Comparison of ENCODE assay signal across 9 cellular contexts in the genomic region with DNA sequence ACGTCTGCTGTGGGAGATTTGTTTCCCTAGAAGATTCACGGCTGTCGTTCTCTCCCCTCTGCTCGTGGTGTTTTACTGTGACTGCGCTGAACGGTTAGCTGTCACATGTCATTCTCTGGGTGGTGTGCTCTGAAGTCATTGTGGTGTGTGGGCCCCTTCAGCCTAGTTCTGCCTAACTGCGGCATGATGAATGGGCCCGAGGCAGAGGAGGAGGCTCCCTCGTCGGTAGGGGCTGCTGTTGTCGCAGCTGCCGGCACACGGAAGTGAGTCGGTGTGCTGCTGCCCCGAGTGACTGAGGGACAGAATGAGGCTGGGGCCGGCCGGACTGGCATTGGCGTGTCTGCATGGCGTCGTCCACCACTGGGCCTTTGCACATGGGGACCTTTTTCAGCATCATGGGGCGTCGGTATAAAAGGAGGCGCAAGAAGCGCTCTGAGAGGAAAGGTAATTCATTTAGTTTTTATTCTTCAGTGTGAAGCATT.
DNase-seq lines count a peak whose midpoint lies in the region; ATAC-seq and TF ChIP-seq lines count a peak whose summit lies in the region.
"Had no signal": no experiment of that assay in that cellular context is flagged by ENCODE, and none has a peak within 500 bp of the region (broad histone marks: within the 10 kb centered on the region; RNA-seq: fewer than 3 reads in every experiment).

No MANE protein-coding gene starts in this region.

- H3K4me3 ChIP-seq in epithelial cell of esophagus (ENCODE audit: low read length) (no peak overlapping the region), trophoblast cell (ENCODE audit: low read depth, low read length) (no peak overlapping the region)

- no peaks in the 10 kb centered on the region for H3K27me3 Mint-ChIP-seq in type B pancreatic cell

- H3K79me1 ChIP-seq in trophoblast cell (ENCODE audit: low read length), result no peaks in the 10 kb centered on the region

- H3K4ac ChIP-seq in trophoblast cell (ENCODE audit: low read depth, low read length), result no peak overlapping the region

- no peak overlapping the region for H3K27ac ChIP-seq in trophoblast cell (ENCODE audit: low read depth, low read length)
- H3K27ac ChIP-seq: 22Rv1 had no signal

- H3K4me3 Mint-ChIP-seq in type B pancreatic cell, result no peak overlapping the region

- no peak overlapping the region for H3K9ac ChIP-seq in trophoblast cell (ENCODE audit: low read length)

- no peak overlapping the region for H4K8ac ChIP-seq in trophoblast cell (ENCODE audit: low read depth, low read length)

- no peak for ATAC-seq in HG02884 (IDR thresholded peaks at IDR 0.05; ENCODE audit: unreplicated experiment)

- peaks cover 2% of the 10 kb centered on the region for H3K9me3 ChIP-seq in trophoblast cell (ENCODE audit: insufficient read depth, low read depth, low read length)

- H3K9me3 Mint-ChIP-seq in type B pancreatic cell, result no peaks in the 10 kb centered on the region

- no peak overlapping the region for H4K12ac ChIP-seq in trophoblast cell (ENCODE audit: low read depth, low read length)

- no peaks in the 10 kb centered on the region for H3K27me3 ChIP-seq in trophoblast cell (ENCODE audit: insufficient read depth, low read length)

- DNase-seq in DMS53 (lab: John Stamatoyannopoulos, UW), result peak; percentile 55
- no peak for DNase-seq in DMS53 treated with DMSO at 0.1 percent for 48 hours (lab: John Stamatoyannopoulos, UW; ENCODE audit: unreplicated experiment)
- DNase-seq in activated CD4-positive, alpha-beta T cell treated with anti-CD3 and anti-CD28 coated beads, Interleukin-2, amount 50 U/mL, for 4 hours, result peak; percentile 54 to 60
- no peak for DNase-seq in epithelial cell of esophagus (ENCODE audit: low read depth)
- DNase-seq in trophoblast cell, result peak; percentile 48 to 64
- DNase-seq in type B pancreatic cell (ENCODE audit: extremely low spot score, unreplicated experiment), result no peak
- DNase-seq in NCI-H2081 treated with DMSO at 0.1 percent for 48 hours (lab: John Stamatoyannopoulos, UW), result no peak

- peaks cover 38% of the 10 kb centered on the region for H3K4me1 Mint-ChIP-seq in type B pancreatic cell (ENCODE audit: unreplicated experiment)

- H3K4me1 ChIP-seq in trophoblast cell (ENCODE audit: control insufficient read depth in 1 of 2, insufficient read depth in 2 of 2, low read length in 2 of 2), result peaks cover 0 to 4% of the 10 kb centered on the region in 2 experiments

- no peaks in the 10 kb centered on the region for H3K79me2 ChIP-seq in trophoblast cell (ENCODE audit: control insufficient read depth, insufficient read depth, low read length, poor library complexity)

- H4K91ac ChIP-seq in trophoblast cell (ENCODE audit: low read depth, low read length), result no peak overlapping the region

- no peak overlapping the region for H2AFZ ChIP-seq in trophoblast cell (ENCODE audit: insufficient read depth, low read length, poor library complexity)

- peak overlapping the region; percentile 35 for H3K27ac Mint-ChIP-seq in type B pancreatic cell

- H2BK5ac ChIP-seq in trophoblast cell (ENCODE audit: low read depth, low read length, poor library complexity), result no peak overlapping the region

- no peak overlapping the region for H3K18ac ChIP-seq in trophoblast cell (ENCODE audit: low read length)

- H2BK120ac ChIP-seq in trophoblast cell (ENCODE audit: insufficient read depth, low read length, poor library complexity), result no peak overlapping the region

- H3K23ac ChIP-seq in trophoblast cell (ENCODE audit: low read length), result no peak overlapping the region

- H2BK12ac ChIP-seq in trophoblast cell (ENCODE audit: low read length), result no peak overlapping the region

- no CpG with 5 or more reads among the region's 24 CpGs for WGBS in trophoblast cell (ENCODE audit: extremely low coverage, insufficient coverage, insufficient read length)

- H3K36me3 ChIP-seq in trophoblast cell (ENCODE audit: control insufficient read depth in 1 of 2, insufficient read depth in 2 of 2, low read length in 2 of 2), result peaks cover 5 to 14% of the 10 kb centered on the region in 2 experiments

- no peak overlapping the region for H2AK5ac ChIP-seq in trophoblast cell (ENCODE audit: low read length)

- no peak overlapping the region for H3K4me2 ChIP-seq in trophoblast cell (ENCODE audit: low read length)

- no peak overlapping the region for H3K14ac ChIP-seq in trophoblast cell (ENCODE audit: low read length)

- TF ChIP-seq CTCF in epithelial cell of esophagus (IDR thresholded peaks at IDR 0.05; ENCODE audit: insufficient read depth, low read depth, low read length, missing control alignments) (peak; percentile 20), type B pancreatic cell (conservative IDR thresholded peaks at IDR 0.05) (peak; percentile 49)

- no peaks in the 10 kb centered on the region for H3K36me3 Mint-ChIP-seq in type B pancreatic cell

Comparison
In these comparisons a context has a peak if more than half of its experiments do, and no peak if none do; other contexts are left out.
1. DNase-seq: peak in DMS53 (single experiment), activated CD4-positive, alpha-beta T cell treated with anti-CD3 and anti-CD28 coated beads, Interleukin-2, amount 50 U/mL, for 4 hours (2 of 2) and trophoblast cell (2 of 2); none in DMS53 treated with DMSO at 0.1 percent for 48 hours (single experiment), epithelial cell of esophagus (single experiment), type B pancreatic cell (single experiment) and NCI-H2081 treated with DMSO at 0.1 percent for 48 hours (single experiment).